ENCODE assay signal across 26 cellular contexts in the genomic region with DNA sequence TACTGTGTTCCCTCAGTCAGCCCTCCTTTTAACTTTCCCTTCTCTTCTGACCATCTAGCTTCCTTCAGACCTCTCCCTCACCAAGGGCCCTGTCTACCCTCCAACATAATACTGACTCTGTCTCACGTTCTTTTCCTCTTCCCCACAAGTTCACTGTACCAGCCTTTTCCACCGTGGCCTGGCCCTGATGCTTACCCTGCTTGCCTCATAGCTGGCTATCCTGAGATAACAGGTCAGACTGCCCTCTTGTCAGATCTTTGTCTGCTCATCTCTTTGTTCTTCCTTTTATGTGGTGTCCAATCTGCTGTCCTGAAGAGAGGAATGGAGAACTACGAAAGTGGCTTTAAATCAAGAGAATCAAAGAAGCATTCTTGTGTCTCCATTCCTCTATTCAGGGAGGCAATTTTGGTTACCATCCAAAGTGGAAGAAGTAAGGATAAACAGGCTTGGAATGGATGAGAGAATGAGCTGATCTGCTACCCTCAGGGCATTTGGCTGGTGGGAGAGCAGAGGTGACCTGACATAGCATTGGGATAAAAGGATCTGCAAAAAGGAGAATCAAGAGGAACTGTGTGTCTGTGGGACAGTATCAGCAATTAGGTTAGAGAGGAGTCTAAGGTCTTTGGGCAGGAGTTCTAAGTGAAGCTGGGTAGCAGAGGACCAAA. TPM values are rescaled to one million over a fixed set of nuclear protein-coding genes. Genes with fewer than 3 reads are reported as not detected.
DNase-seq lines count a peak whose midpoint lies in the region; ATAC-seq and TF ChIP-seq lines count a peak whose summit lies in the region.
"Had no signal": no experiment of that assay in that cellular context is flagged by ENCODE, and none has a peak within 500 bp of the region (broad histone marks: within the 10 kb centered on the region; RNA-seq: fewer than 3 reads in every experiment).

No MANE protein-coding gene starts in this region.

- H3K36me3 Mint-ChIP-seq in CD14-positive monocyte (peaks cover 28 to 40% of the 10 kb centered on the region in 2 donors), GM23338 (ENCODE audit: low read depth) (peaks cover 21% of the 10 kb centered on the region)

- H3K27ac Mint-ChIP-seq in CD14-positive monocyte (peak overlapping the region; percentile 10 to 87 (median 39)), GM23338 (no peak overlapping the region)
- H3K27ac Mint-ChIP-seq: CD4-positive, alpha-beta T cell; neural progenitor cell had no signal

- H3K79me2 ChIP-seq in GM23338 (replicated peaks; ENCODE audit: insufficient read depth) = peaks cover 98% of the 10 kb centered on the region
- H3K79me2 ChIP-seq in mesendoderm (ENCODE audit: control insufficient read depth, insufficient read depth, low read length) = peaks cover 42% of the 10 kb centered on the region

- DNase-seq in CD14-positive monocyte (ENCODE audit: low spot score) = no peak
- DNase-seq in GM23338 (ENCODE audit: low spot score) = no peak
- peak; percentile 29 for DNase-seq in adipocyte (ENCODE audit: low read depth)
- peak; percentile 42 for DNase-seq in mesendoderm
- DNase-seq in hepatic stellate cell (ENCODE audit: low spot score) = no peak
- no peak for DNase-seq in NCI-H1694 (lab: John Stamatoyannopoulos, UW)
- no peak for DNase-seq in GM03348 (ENCODE audit: low spot score)
- DNase-seq: activated CD4-positive, alpha-beta T cell treated with anti-CD3 and anti-CD28 coated beads for 48 hours; activated CD8-positive, alpha-beta memory T cell treated with anti-CD3 and anti-CD28 coated beads, Interleukin-2, amount 50 U/mL, for 4 hours; activated effector memory CD4-positive, alpha-beta T cell treated with anti-CD3 and anti-CD28 coated beads, Interleukin-2, amount 50 U/mL, for 16 hours; brain microvascular endothelial cell; CD4-positive, alpha-beta T cell; DMS153; head of caudate nucleus; NCI-H1048; NCI-H187 treated with DMSO at 0.1 percent for 48 hours; NCI-H82; Right ventricle myocardium superior; testis; uterus had no signal

- H3K9me2 ChIP-seq in GM23338 (ENCODE audit: insufficient read depth) = no peaks in the 10 kb centered on the region

- H3K27me3 ChIP-seq in GM23338 (ENCODE audit: insufficient read depth) (no peaks in the 10 kb centered on the region), adipocyte (replicated peaks; ENCODE audit: control insufficient read depth, insufficient read depth, low read length) (no peaks in the 10 kb centered on the region), mesendoderm (ENCODE audit: insufficient read depth, low read length, poor library complexity) (no peaks in the 10 kb centered on the region)
- H3K27me3 ChIP-seq: brain microvascular endothelial cell, neural progenitor cell, testis, uterus had no signal

- no peak overlapping the region for H2BK5ac ChIP-seq in mesendoderm (ENCODE audit: low read length)

- peaks cover 66% of the 10 kb centered on the region for H4K20me1 ChIP-seq in GM23338 (replicated peaks; ENCODE audit: insufficient read depth)

- H3K4me2 ChIP-seq in GM23338 (no peak overlapping the region), mesendoderm (ENCODE audit: low read length) (no peak overlapping the region)
- H3K4me2 ChIP-seq: KMS-11, neural progenitor cell had no signal

- H3F3A ChIP-seq in GM23338 (replicated peaks; ENCODE audit: low read depth) = no peaks in the 10 kb centered on the region

- H3K23ac ChIP-seq in mesendoderm (ENCODE audit: low read length) = no peak overlapping the region

- H3K9me3 ChIP-seq in adipocyte (ENCODE audit: control insufficient read depth, low read length) = no peaks in the 10 kb centered on the region
- H3K9me3 ChIP-seq: prostate gland, testis, uterus had no signal

- H3K36me3 ChIP-seq in GM23338 (ENCODE audit: insufficient read depth) (peaks cover 11% of the 10 kb centered on the region; the same call in 1 of the 2 replicates), adipocyte (ENCODE audit: control insufficient read depth, insufficient read depth, low read length, severe bottlenecking) (peaks cover 28% of the 10 kb centered on the region), mesendoderm (ENCODE audit: control insufficient read depth, insufficient read depth, low read length) (peaks cover 2% of the 10 kb centered on the region)
- H3K36me3 ChIP-seq: prostate gland, uterus had no signal

- H3K9me3 Mint-ChIP-seq in CD14-positive monocyte (no peaks in the 10 kb centered on the region), GM23338 (no peaks in the 10 kb centered on the region)
- H3K9me3 Mint-ChIP-seq: CD4-positive, alpha-beta T cell; neural progenitor cell had no signal

- no peak overlapping the region for H2AFZ ChIP-seq in GM23338
- H2AFZ ChIP-seq: neural progenitor cell had no signal

- H3K9ac ChIP-seq in adipocyte (ENCODE audit: low read length) = no peak overlapping the region
- no peak overlapping the region for H3K9ac ChIP-seq in mesendoderm (ENCODE audit: low read length)
- H3K9ac ChIP-seq: KMS-11, neural progenitor cell had no signal

- H3K4me1 Mint-ChIP-seq in CD14-positive monocyte (peaks cover 40% of the 10 kb centered on the region), GM23338 (peaks cover 3% of the 10 kb centered on the region; the same call in 1 of the 3 replicates)

- H3K27me3 Mint-ChIP-seq in CD14-positive monocyte (ENCODE audit: low read depth in 3 of 3) = no peaks in the 10 kb centered on the region
- no peaks in the 10 kb centered on the region for H3K27me3 Mint-ChIP-seq in GM23338 (ENCODE audit: insufficient read depth, low read depth, poor library complexity)
- H3K27me3 Mint-ChIP-seq: CD4-positive, alpha-beta T cell had no signal

- H3K4me3 ChIP-seq in GM23338 (no peak overlapping the region), adipocyte (ENCODE audit: low read length) (no peak overlapping the region), mesendoderm (ENCODE audit: low read length) (no peak overlapping the region)
- H3K4me3 ChIP-seq: coronary artery, neural progenitor cell, prostate gland, testis, uterus had no signal

- no CpG with 5 or more reads among the region's 3 CpGs for WGBS in mesendoderm (ENCODE audit: extremely low coverage, insufficient coverage, low lambda C conversion rate)

- H3K27ac ChIP-seq in GM23338 (ENCODE audit: low read depth) (peak overlapping the region; percentile 59; the same call in 1 of the 2 replicates), mesendoderm (ENCODE audit: low read depth, low read length) (no peak overlapping the region)
- H3K27ac ChIP-seq: brain microvascular endothelial cell, coronary artery, KMS-11, neural progenitor cell, testis, uterus had no signal

- no peak overlapping the region for H3K18ac ChIP-seq in mesendoderm (ENCODE audit: low read length)

- no peak overlapping the region for H2BK15ac ChIP-seq in mesendoderm (replicated peaks; ENCODE audit: low read depth)

- H4K8ac ChIP-seq in mesendoderm (ENCODE audit: low read depth, low read length) = no peak overlapping the region

- no peak overlapping the region for H2AK5ac ChIP-seq in mesendoderm (ENCODE audit: low read length)

- H3K56ac ChIP-seq in mesendoderm (ENCODE audit: low read length) = no peak overlapping the region

- no peak overlapping the region for H3K4ac ChIP-seq in mesendoderm (ENCODE audit: low read depth, low read length)

- H4K5ac ChIP-seq in mesendoderm (ENCODE audit: low read length) = no peak overlapping the region

- no peaks in the 10 kb centered on the region for H3K4me1 ChIP-seq in GM23338 (ENCODE audit: insufficient read depth)
- no peaks in the 10 kb centered on the region for H3K4me1 ChIP-seq in adipocyte (ENCODE audit: control insufficient read depth, insufficient read depth, low read length)
- H3K4me1 ChIP-seq in mesendoderm (ENCODE audit: control insufficient read depth, low read depth, low read length) = no peaks in the 10 kb centered on the region
- H3K4me1 ChIP-seq: neural progenitor cell had no signal

- peaks cover 26% of the 10 kb centered on the region for H3K79me1 ChIP-seq in mesendoderm (ENCODE audit: low read length)

- H3K4me3 Mint-ChIP-seq in CD14-positive monocyte (no peak overlapping the region), GM23338 (no peak overlapping the region)
- H3K4me3 Mint-ChIP-seq: CD4-positive, alpha-beta T cell; neural progenitor cell had no signal

- TF ChIP-seq CTCF in CD14-positive monocyte (IDR thresholded peaks at IDR 0.05) (no peak), GM23338 (conservative IDR thresholded peaks at IDR 0.05; ENCODE audit: low read depth in 2 of 2) (no peak)

- no peak overlapping the region for H2BK120ac ChIP-seq in mesendoderm (ENCODE audit: low read depth, low read length)

- intact Hi-C loops in CD14-positive monocyte (cut with micrococcal nuclease) = no loop called here

- ATAC-seq in GM23338 (no peak), HG03039 (IDR thresholded peaks at IDR 0.05; ENCODE audit: unreplicated experiment) (no peak)
- ATAC-seq: left lobe of liver had no signal

RNA-seq across cellular contexts. Expression of gene BTAF1, which starts 8.1 kb away (rescaled TPM):
- polyA plus RNA-seq in CD14-positive monocyte = 1 to 10 TPM; 3.7 to 5.1 TPM
- total RNA-seq in GM23338 (2014; rRNA removed; shearing (Covaris generic)) = 47.3 and 55.7 TPM in 2 replicates
- 19.0 and 30.4 TPM in 2 replicates for polyA plus RNA-seq in GM23338 (2016; fragmentation: Nextera tagmentation; extraction: Ambion mirVana)
- polyA plus RNA-seq in mesendoderm (2013, experiment 1 of 2) = 17.1 TPM
- polyA plus RNA-seq in mesendoderm (2013, experiment 2 of 2) = 16.9 TPM

RNA-seq across cellular contexts. Expression of gene FGFBP3, which starts 22.4 kb away (rescaled TPM):
- polyA plus RNA-seq in CD14-positive monocyte = under 1 TPM; 0.30 to 0.32 TPM
- total RNA-seq in GM23338 (2014; rRNA removed; shearing (Covaris generic)) = 73.2 and 73.9 TPM in 2 replicates
- 65.7 and 71.9 TPM in 2 replicates for polyA plus RNA-seq in GM23338 (2016; fragmentation: Nextera tagmentation; extraction: Ambion mirVana)
- 13.7 TPM for polyA plus RNA-seq in mesendoderm (2013, experiment 1 of 2)
- 14.5 TPM for polyA plus RNA-seq in mesendoderm (2013, experiment 2 of 2)

Comparison
In these comparisons a context has a peak if more than half of its experiments do, and no peak if none do; other contexts are left out.
1. DNase-seq: peak in adipocyte (single experiment) and mesendoderm (single experiment); none in CD14-positive monocyte (single experiment), GM23338 (single experiment), hepatic stellate cell (single experiment), NCI-H1694 (single experiment) and GM03348 (single experiment).
2. RNA of gene FGFBP3, which starts 22.4 kb away (polyA plus RNA-seq): 65.7 to 71.9 TPM in GM23338; 0.30 to 0.32 TPM in CD14-positive monocyte; every median in the first group is over 10 times any median in the second.